ENCODE assay signal across 22 cellular contexts in genomic region chr10:103067484-103067883, GRCh38.
"Had no signal": no experiment of that assay in that cellular context is flagged by ENCODE, and none has a peak within 500 bp of the region (broad histone marks: within the 10 kb centered on the region; RNA-seq: fewer than 3 reads in every experiment).

No MANE protein-coding gene starts in this region.

- H2AFZ ChIP-seq: neural progenitor cell had no signal

- H3K36me3 ChIP-seq: colonic mucosa, esophagus squamous epithelium, gastrocnemius medialis, left lung, neural progenitor cell had no signal

- H3K9me3 ChIP-seq: colonic mucosa, esophagus squamous epithelium, gastrocnemius medialis, left lung, right lobe of liver had no signal

- H3K27ac ChIP-seq: colonic mucosa, dorsolateral prefrontal cortex, esophagus squamous epithelium, gastrocnemius medialis, left lung, neural progenitor cell, right lobe of liver, skin epidermis had no signal

- DNase-seq: activated CD4-positive, alpha-beta memory T cell treated with anti-CD3 and anti-CD28 coated beads for 36 hours; activated CD4-positive, alpha-beta T cell treated with anti-CD3 and anti-CD28 coated beads for 4 hours; activated CD4-positive, CD25-positive, alpha-beta regulatory T cell; activated naive CD4-positive, alpha-beta T cell treated with anti-CD3 and anti-CD28 coated beads for 36 hours; activated T-cell treated with anti-CD3 and anti-CD28 coated beads, Interleukin-2, amount 50 U/mL, for 48 hours; amygdala; colonic mucosa; dorsolateral prefrontal cortex; effector memory CD8-positive, alpha-beta T cell; esophagus squamous epithelium; gastrocnemius medialis; hippocampal formation; kidney glomerular epithelial cell; left lung; naive thymus-derived CD4-positive, alpha-beta T cell; posterior cingulate gyrus; right lobe of liver; stimulated activated CD4-positive, alpha-beta T cell treated with anti-CD3 and anti-CD28 coated beads, Interleukin-2, amount 100 ng/mL, for 24 hours had no signal

- H3K27ac Mint-ChIP-seq: activated CD4-positive, alpha-beta memory T cell treated with anti-CD3 and anti-CD28 coated beads for 36 hours; activated naive CD4-positive, alpha-beta T cell treated with anti-CD3 and anti-CD28 coated beads for 36 hours; neural progenitor cell; stimulated activated memory B cell treated with anti-CD40 and anti-IgM and Interleukin-4, amounts not matched to agents 10 μg/mL and 1 μg/mL and 100 μg/mL, for 72 hours had no signal

- H3K9ac ChIP-seq: neural progenitor cell had no signal

- H3K9me3 Mint-ChIP-seq: activated CD4-positive, alpha-beta memory T cell treated with anti-CD3 and anti-CD28 coated beads for 36 hours; activated naive CD4-positive, alpha-beta T cell treated with anti-CD3 and anti-CD28 coated beads for 36 hours; effector memory CD8-positive, alpha-beta T cell; naive thymus-derived CD4-positive, alpha-beta T cell; neural progenitor cell; stimulated activated memory B cell treated with anti-CD40 and anti-IgM and Interleukin-4, amounts not matched to agents 10 μg/mL and 1 μg/mL and 100 μg/mL, for 72 hours had no signal

- H3K4me3 Mint-ChIP-seq: activated CD4-positive, alpha-beta memory T cell treated with anti-CD3 and anti-CD28 coated beads for 36 hours; activated naive CD4-positive, alpha-beta T cell treated with anti-CD3 and anti-CD28 coated beads for 36 hours; effector memory CD8-positive, alpha-beta T cell; naive thymus-derived CD4-positive, alpha-beta T cell; neural progenitor cell; stimulated activated memory B cell treated with anti-CD40 and anti-IgM and Interleukin-4, amounts not matched to agents 10 μg/mL and 1 μg/mL and 100 μg/mL, for 72 hours had no signal

- H3K4me1 Mint-ChIP-seq: neural progenitor cell had no signal

- H3K27me3 ChIP-seq: colonic mucosa, dorsolateral prefrontal cortex, esophagus squamous epithelium, gastrocnemius medialis, left lung, neural progenitor cell, right lobe of liver had no signal

- H3K27me3 Mint-ChIP-seq: activated CD4-positive, alpha-beta memory T cell treated with anti-CD3 and anti-CD28 coated beads for 36 hours; effector memory CD8-positive, alpha-beta T cell; naive thymus-derived CD4-positive, alpha-beta T cell; stimulated activated memory B cell treated with anti-CD40 and anti-IgM and Interleukin-4, amounts not matched to agents 10 μg/mL and 1 μg/mL and 100 μg/mL, for 72 hours had no signal

- H3K4me1 ChIP-seq: colonic mucosa, gastrocnemius medialis, right lobe of liver had no signal

- H3K4me2 ChIP-seq: neural progenitor cell had no signal

- H3K4me3 ChIP-seq: colonic mucosa, dorsolateral prefrontal cortex, esophagus squamous epithelium, gastrocnemius medialis, left lung, lung, neural progenitor cell, right lobe of liver, skin epidermis had no signal

- ATAC-seq: effector memory CD8-positive, alpha-beta T cell; gastrocnemius medialis; left lung; naive thymus-derived CD4-positive, alpha-beta T cell; right lobe of liver; stimulated activated memory B cell treated with anti-CD40 and anti-IgM and Interleukin-4, amounts not matched to agents 10 μg/mL and 1 μg/mL and 100 μg/mL, for 72 hours had no signal

- H3K36me3 Mint-ChIP-seq: activated CD4-positive, alpha-beta memory T cell treated with anti-CD3 and anti-CD28 coated beads for 36 hours; neural progenitor cell had no signal
